Comparison of ENCODE assay signal across 8 cellular contexts in the genomic region with DNA sequence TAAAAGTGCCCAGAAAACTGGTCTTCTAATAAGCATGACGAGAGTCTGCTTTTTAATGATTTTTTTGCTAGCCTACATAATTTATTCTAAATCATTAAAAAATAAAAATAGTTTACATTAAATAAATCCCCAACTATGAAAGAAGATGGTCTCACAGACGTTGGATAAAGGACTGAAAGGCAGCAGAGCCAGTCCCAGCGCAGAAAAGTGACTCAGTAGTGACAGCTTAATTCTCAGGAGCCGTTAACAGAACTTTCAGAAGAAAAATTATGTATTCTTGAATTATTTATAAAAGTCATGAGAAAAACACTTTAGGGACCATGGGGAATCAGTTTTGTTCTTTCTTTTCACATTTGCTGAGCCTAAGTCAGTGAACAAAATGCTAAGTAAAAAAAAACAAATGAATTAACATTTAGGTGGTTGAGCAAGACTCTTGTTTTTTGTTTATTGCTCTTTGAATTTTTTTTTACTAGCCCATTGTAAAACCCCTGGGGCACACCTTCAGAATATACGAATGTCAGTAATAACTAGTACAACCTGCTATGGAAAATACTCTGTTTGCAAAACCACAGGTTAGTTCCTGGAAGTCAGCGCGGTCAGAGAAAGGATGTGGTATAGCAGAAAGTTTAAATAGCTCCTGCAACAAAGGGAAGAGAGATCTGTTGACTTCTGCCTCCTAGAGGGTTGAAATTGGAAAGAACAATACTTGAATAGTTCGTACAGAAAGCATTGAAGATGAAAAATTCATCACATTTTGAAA. TPM values are rescaled to one million over a fixed set of nuclear protein-coding genes. Genes with fewer than 3 reads are reported as not detected.
DNase-seq lines count a peak whose midpoint lies in the region; ATAC-seq, FAIRE-seq and TF ChIP-seq lines count a peak whose summit lies in the region.

No MANE protein-coding gene starts in this region.

- ATAC-seq in GM21381 (IDR thresholded peaks at IDR 0.05; ENCODE audit: unreplicated experiment) (peak; percentile 91), HG03520 (IDR thresholded peaks at IDR 0.05; ENCODE audit: unreplicated experiment) (peak; percentile 81), pancreas (no peak), HG03439 (IDR thresholded peaks at IDR 0.05; ENCODE audit: unreplicated experiment) (no peak)
- peak; percentile 87 for ATAC-seq in activated CD8-positive, alpha-beta T cell treated with anti-CD3 and anti-CD28 coated beads, Interleukin-2, amount 10 ng/mL, durations not matched to agents 7 days and 5 days

- no peaks in the 10 kb centered on the region for H3K9me3 Mint-ChIP-seq in activated CD8-positive, alpha-beta T cell treated with anti-CD3 and anti-CD28 coated beads, Interleukin-2, amount 10 ng/mL, durations not matched to agents 7 days and 5 days (ENCODE audit: insufficient read depth)

- peak; percentile 53 for FAIRE-seq in pancreas (lab: Jason Lieb, UNC)

- no peaks in the 10 kb centered on the region for H3K36me3 ChIP-seq in pancreas
- H3K36me3 ChIP-seq in osteoblast (ENCODE audit: insufficient read depth, low read length): no peaks in the 10 kb centered on the region
- H3K36me3 ChIP-seq in SK-N-SH (replicated peaks in 1 of 2; ENCODE audit: control insufficient read depth in 1 of 2, insufficient read depth in 2 of 2, low read length in 1 of 2): no peaks in the 10 kb centered on the region

- H3K79me2 ChIP-seq in osteoblast (ENCODE audit: insufficient read depth, low read length): no peaks in the 10 kb centered on the region
- no peaks in the 10 kb centered on the region for H3K79me2 ChIP-seq in SK-N-SH (ENCODE audit: insufficient read depth)

- H3K4me1 ChIP-seq in pancreas: no peaks in the 10 kb centered on the region
- H3K4me1 ChIP-seq in osteoblast (ENCODE audit: insufficient read depth, low read length): no peaks in the 10 kb centered on the region
- no peaks in the 10 kb centered on the region for H3K4me1 ChIP-seq in SK-N-SH (ENCODE audit: control insufficient read depth in 1 of 2, insufficient read depth in 2 of 2, low read depth in 1 of 2, low read length in 1 of 2)

- WGBS in pancreas, 2 donors: 42 to 63% methylated on average over 8 of the region's 8 CpGs
- WGBS in SK-N-SH (ENCODE audit: low lambda C conversion rate): 22% methylated on average over 8 of the region's 8 CpGs

- H3K9me3 ChIP-seq in pancreas (no peaks in the 10 kb centered on the region), osteoblast (ENCODE audit: low read depth, low read length) (no peaks in the 10 kb centered on the region), SK-N-SH (no peaks in the 10 kb centered on the region)

- H3K27me3 ChIP-seq in pancreas (peaks cover 0 to 19% (median 0%) of the 10 kb centered on the region in 4 donors), osteoblast (ENCODE audit: insufficient read depth, low read length) (no peaks in the 10 kb centered on the region), SK-N-SH (ENCODE audit: insufficient read depth) (peaks cover 7% of the 10 kb centered on the region; the same call in 1 of the 2 replicates)

- H3K4me2 ChIP-seq in osteoblast (ENCODE audit: insufficient read depth, low read length) (no peak overlapping the region), SK-N-SH (no peak overlapping the region)

- TF ChIP-seq CTCF in pancreas (IDR thresholded peaks at IDR 0.05) (no peak), osteoblast (IDR thresholded peaks at IDR 0.05; ENCODE audit: extremely low read depth, low read depth, low read length) (no peak), SK-N-SH (IDR thresholded peaks at IDR 0.05) (no peak)

- peak overlapping the region; percentile 80 for H3K27ac Mint-ChIP-seq in activated CD8-positive, alpha-beta T cell treated with anti-CD3 and anti-CD28 coated beads, Interleukin-2, amount 10 ng/mL, durations not matched to agents 7 days and 5 days

- H3F3A ChIP-seq in SK-N-SH (replicated peaks; ENCODE audit: insufficient read depth): no peaks in the 10 kb centered on the region

- TF ChIP-seq RAD21 in SK-N-SH (IDR thresholded peaks at IDR 0.05; ENCODE audit: low read length): no peak

- H2AFZ ChIP-seq in osteoblast (ENCODE audit: low read length) (no peak overlapping the region), SK-N-SH (ENCODE audit: low read depth) (no peak overlapping the region)

- POLR2A ChIA-PET in activated CD8-positive, alpha-beta T cell treated with anti-CD3 and anti-CD28 coated beads, Interleukin-2, amount 10 ng/mL, durations not matched to agents 7 days and 5 days (lab: Charles Lee): interaction anchor here (0.6 to 6.3 kb wide), 4 partner anchors 13 to 280 kb away, joined by 3 to 104 read pairs (median 4); no protein-coding TSS in a partner anchor
- POLR2A ChIA-PET in SK-N-SH (lab: Yijun Ruan, JAX): no interaction called here

- no peak for TF ChIP-seq EP300 in SK-N-SH (IDR thresholded peaks at IDR 0.05; ENCODE audit: borderline replicate concordance in 1 of 2, low read depth in 1 of 2, low read length in 1 of 2)

- H3K27ac ChIP-seq in pancreas (no peak overlapping the region), osteoblast (ENCODE audit: low read depth, low read length) (no peak overlapping the region), SK-N-SH (ENCODE audit: low read depth in 2 of 2, low read length in 1 of 2) (no peak overlapping the region)

- H3K4me3 ChIP-seq in pancreas (no peak overlapping the region), osteoblast (ENCODE audit: insufficient read depth, low read length) (no peak overlapping the region), SK-N-SH (ENCODE audit: low read depth in 2 of 2, low read length in 1 of 2) (no peak overlapping the region)

- no peaks in the 10 kb centered on the region for H3K27me3 Mint-ChIP-seq in activated CD8-positive, alpha-beta T cell treated with anti-CD3 and anti-CD28 coated beads, Interleukin-2, amount 10 ng/mL, durations not matched to agents 7 days and 5 days (ENCODE audit: low read depth)

- intact Hi-C loops in pancreas (cut with DNase I): no loop called here

- DNase-seq in activated CD8-positive, alpha-beta T cell treated with anti-CD3 and anti-CD28 coated beads, Interleukin-2, amount 10 ng/mL, durations not matched to agents 7 days and 5 days: peak; percentile 85
- DNase-seq in pancreas (no peak), osteoblast (ENCODE audit: insufficient read length, low spot score, missing footprints) (no peak), NCI-H2196 (lab: John Stamatoyannopoulos, UW; ENCODE audit: unreplicated experiment) (no peak), SK-N-SH (no peak)

- H4K20me1 ChIP-seq in osteoblast (ENCODE audit: insufficient read depth, low read length): no peaks in the 10 kb centered on the region
- no peaks in the 10 kb centered on the region for H4K20me1 ChIP-seq in SK-N-SH (ENCODE audit: insufficient read depth)

- CTCF ChIA-PET in activated CD8-positive, alpha-beta T cell treated with anti-CD3 and anti-CD28 coated beads, Interleukin-2, amount 10 ng/mL, durations not matched to agents 7 days and 5 days (lab: Charles Lee): interaction anchor here (0.5 to 3.5 kb wide), 19 partner anchors 9 to 489 kb away, joined by 3 to 17 read pairs (median 4); no protein-coding TSS in a partner anchor
- CTCF ChIA-PET in SK-N-SH (lab: Yijun Ruan, JAX): interaction anchor here (1.7 kb wide), 1 partner anchor 210 kb away, joined by 5 read pairs; no protein-coding TSS in a partner anchor

- no peak overlapping the region for H3K9ac ChIP-seq in SK-N-SH

- H3K9me2 ChIP-seq in SK-N-SH: no peaks in the 10 kb centered on the region

- H3K4me3 Mint-ChIP-seq in activated CD8-positive, alpha-beta T cell treated with anti-CD3 and anti-CD28 coated beads, Interleukin-2, amount 10 ng/mL, durations not matched to agents 7 days and 5 days: peak overlapping the region; percentile 78

- peaks cover 48% of the 10 kb centered on the region for H3K4me1 Mint-ChIP-seq in activated CD8-positive, alpha-beta T cell treated with anti-CD3 and anti-CD28 coated beads, Interleukin-2, amount 10 ng/mL, durations not matched to agents 7 days and 5 days (ENCODE audit: low read depth)

- H3K36me3 Mint-ChIP-seq in activated CD8-positive, alpha-beta T cell treated with anti-CD3 and anti-CD28 coated beads, Interleukin-2, amount 10 ng/mL, durations not matched to agents 7 days and 5 days (ENCODE audit: low read depth): peaks cover 10% of the 10 kb centered on the region

TF ChIP-seq in SK-N-SH, 30 proteins besides CTCF, POLR2A, EP300 and RAD21 (continues in another document):
- TF ChIP-seq GABPA (IDR thresholded peaks at IDR 0.05; ENCODE audit: low read depth) (no peak), SMC3 (IDR thresholded peaks at IDR 0.05; ENCODE audit: low read depth, low read length) (no peak), MXI1 (IDR thresholded peaks at IDR 0.05; ENCODE audit: low read depth, low read length) (no peak), YY1 (IDR thresholded peaks at IDR 0.05; ENCODE audit: low read depth) (no peak), NFIC (IDR thresholded peaks at IDR 0.05; ENCODE audit: borderline replicate concordance) (no peak), SIN3A (IDR thresholded peaks at IDR 0.05; ENCODE audit: borderline replicate concordance, low read depth, low read length) (no peak), GATA2 (CRISPR knock-in tag; IDR thresholded peaks at IDR 0.05) (no peak), JUND (IDR thresholded peaks at IDR 0.05) (no peak), FOSL2 (IDR thresholded peaks at IDR 0.05; ENCODE audit: borderline replicate concordance, low read depth) (no peak)
- TF ChIP-seq, protein P1, sequence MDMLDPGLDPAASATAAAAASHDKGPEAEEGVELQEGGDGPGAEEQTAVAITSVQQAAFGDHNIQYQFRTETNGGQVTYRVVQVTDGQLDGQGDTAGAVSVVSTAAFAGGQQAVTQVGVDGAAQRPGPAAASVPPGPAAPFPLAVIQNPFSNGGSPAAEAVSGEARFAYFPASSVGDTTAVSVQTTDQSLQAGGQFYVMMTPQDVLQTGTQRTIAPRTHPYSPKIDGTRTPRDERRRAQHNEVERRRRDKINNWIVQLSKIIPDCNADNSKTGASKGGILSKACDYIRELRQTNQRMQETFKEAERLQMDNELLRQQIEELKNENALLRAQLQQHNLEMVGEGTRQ (IDR thresholded peaks at IDR 0.05; ENCODE audit: borderline replicate concordance, low read depth, low read length): no peak
- TF ChIP-seq, protein P2, sequence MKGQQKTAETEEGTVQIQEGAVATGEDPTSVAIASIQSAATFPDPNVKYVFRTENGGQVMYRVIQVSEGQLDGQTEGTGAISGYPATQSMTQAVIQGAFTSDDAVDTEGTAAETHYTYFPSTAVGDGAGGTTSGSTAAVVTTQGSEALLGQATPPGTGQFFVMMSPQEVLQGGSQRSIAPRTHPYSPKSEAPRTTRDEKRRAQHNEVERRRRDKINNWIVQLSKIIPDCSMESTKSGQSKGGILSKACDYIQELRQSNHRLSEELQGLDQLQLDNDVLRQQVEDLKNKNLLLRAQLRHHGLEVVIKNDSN (IDR thresholded peaks at IDR 0.05; ENCODE audit: borderline replicate concordance, low read depth): no peak

RNA-seq across cellular contexts. Expression of a gene that starts 50.4 kb away (rescaled TPM):
- not detected for total RNA-seq in activated CD8-positive, alpha-beta T cell treated with anti-CD3 and anti-CD28 coated beads, Interleukin-2, amount 10 ng/mL, durations not matched to agents 7 days and 5 days
- total RNA-seq in pancreas (under 1 TPM; 0.09 to 0.44 (median 0.13) TPM), osteoblast (0.36 and 0.59 TPM in 2 replicates)
- polyA plus RNA-seq in pancreas (under 1 TPM; 0.53 to 0.92 TPM), SK-N-SH (2012; rRNA removed) (not detected in 2 replicates)
- polyA plus RNA-seq in SK-N-SH (2012; cell fraction: cytosol; rRNA removed): 0.04 TPM in 1 of 2 replicates, not detected in the other
- not detected in 2 replicates for polyA plus RNA-seq in SK-N-SH (2012; cell fraction: nucleus; rRNA removed)

Comparison
In these comparisons a context has a peak if more than half of its experiments do, and no peak if none do; other contexts are left out.
1. ATAC-seq: peak in GM21381 (single experiment), HG03520 (single experiment) and activated CD8-positive, alpha-beta T cell treated with anti-CD3 and anti-CD28 coated beads, Interleukin-2, amount 10 ng/mL, durations not matched to agents 7 days and 5 days (single experiment); none in pancreas (0 of 4) and HG03439 (single experiment).